ENCODE assay signal across 15 cellular contexts in genomic region chr4:55609393-55609821, GRCh38. TPM values are rescaled to one million over a fixed set of nuclear protein-coding genes. Genes with fewer than 3 reads are reported as not detected.
DNase-seq lines count a peak whose midpoint lies in the region; ATAC-seq and TF ChIP-seq lines count a peak whose summit lies in the region.
"Had no signal": no experiment of that assay in that cellular context is flagged by ENCODE, and none has a peak within 500 bp of the region (broad histone marks: within the 10 kb centered on the region; RNA-seq: fewer than 3 reads in every experiment).

No MANE protein-coding gene starts in this region.

- no peaks in the 10 kb centered on the region for H3K27me3 ChIP-seq in PC-9 (ENCODE audit: insufficient read depth, low read depth)
- H3K27me3 ChIP-seq: Peyer's patch had no signal

- TF ChIP-seq CTCF in PC-9 (conservative IDR thresholded peaks at IDR 0.05): no peak

- no TSS peak for BruUV-seq in PC-9 (replicated peaks; lab: Mats Ljungman, UMichigan)

- CTCF ChIA-PET in PC-9 (lab: Charles Lee): no interaction called here

- intact Hi-C loops in PC-9 (cut with micrococcal nuclease; ENCODE audit: unreplicated experiment) (loop anchor here (2.0 kb wide), 1 partner anchor 57 kb away; no protein-coding TSS in a partner anchor), left ventricle myocardium superior (cut with micrococcal nuclease) (no loop called here)

- no peaks in the 10 kb centered on the region for H3K9me3 ChIP-seq in PC-9 (ENCODE audit: insufficient read depth, low read depth)
- H3K9me3 ChIP-seq: Caco-2, Peyer's patch had no signal

- POLR2A ChIA-PET in PC-9 (lab: Charles Lee; ENCODE audit: unreplicated experiment): interaction anchor here (0.6 kb wide), 2 partner anchors 26 to 376 kb away, joined by 5 to 6 read pairs; no protein-coding TSS in a partner anchor

- H3K4me1 ChIP-seq in PC-9 (replicated peaks; ENCODE audit: insufficient read depth): peaks cover 14% of the 10 kb centered on the region
- H3K4me1 ChIP-seq: Caco-2, parathyroid adenoma, Peyer's patch had no signal

- DNase-seq in PC-9: peak; percentile 59 to 80
- DNase-seq in fibroblast of gingiva (ENCODE audit: low read depth): peak; percentile 49
- peak; percentile 46 for DNase-seq in stromal cell of bone marrow (ENCODE audit: low read depth)
- DNase-seq in SIG-M5 (lab: John Stamatoyannopoulos, UW): no peak
- no peak for DNase-seq in NCI-H345 treated with DMSO at 0.1 percent for 48 hours (lab: John Stamatoyannopoulos, UW; ENCODE audit: unreplicated experiment)
- no peak for DNase-seq in left ventricle myocardium superior
- DNase-seq: activated naive CD8-positive, alpha-beta T cell treated with anti-CD3 and anti-CD28 coated beads for 36 hours; Caco-2; H7; NCI-H2081 treated with DMSO at 0.1 percent for 48 hours; Peyer's patch; stimulated activated CD4-positive, alpha-beta T cell treated with anti-CD3 and anti-CD28 coated beads, Interleukin-4, amount 100 ng/mL, for 24 hours; T1000 had no signal

- no peaks in the 10 kb centered on the region for H3K79me2 ChIP-seq in PC-9 (ENCODE audit: low read depth)
- H3K79me2 ChIP-seq: parathyroid adenoma had no signal

- H3K27ac ChIP-seq in PC-9: peak overlapping the region; percentile 43
- H3K27ac ChIP-seq: parathyroid adenoma, Peyer's patch had no signal

- no peak overlapping the region for H3K4me3 ChIP-seq in PC-9
- H3K4me3 ChIP-seq: Peyer's patch had no signal

- H3K36me3 ChIP-seq in PC-9 (ENCODE audit: low read depth): no peaks in the 10 kb centered on the region
- H3K36me3 ChIP-seq: Peyer's patch had no signal

- no peak overlapping the region for H2AFZ ChIP-seq in PC-9
- H2AFZ ChIP-seq: parathyroid adenoma had no signal

- no peaks in the 10 kb centered on the region for H4K20me1 ChIP-seq in PC-9 (ENCODE audit: insufficient read depth)

- H3K9me2 ChIP-seq in PC-9 (ENCODE audit: insufficient read depth): no peaks in the 10 kb centered on the region

- peaks cover 13% of the 10 kb centered on the region; the same call in 1 of the 2 replicates for H3F3A ChIP-seq in PC-9 (ENCODE audit: insufficient read depth, low read depth)

- H3K4me2 ChIP-seq in PC-9: peak overlapping the region; percentile 45

- peak; percentile 49 for ATAC-seq in GM18511 (IDR thresholded peaks at IDR 0.05; ENCODE audit: unreplicated experiment)
- no peak for ATAC-seq in left ventricle myocardium superior

RNA-seq across cellular contexts. Expression of gene PDCL2, which starts 17.4 kb away (rescaled TPM):
- total RNA-seq in PC-9 (2021) (not detected in 2 replicates), left ventricle myocardium superior (not detected)
- total RNA-seq: activated naive CD8-positive, alpha-beta T cell treated with anti-CD3 and anti-CD28 coated beads for 36 hours; Caco-2; H7; Peyer's patch had no signal

RNA-seq across cellular contexts. Expression of gene NMU, which starts 26.7 kb away (rescaled TPM):
- 22.6 and 31.3 TPM in 2 replicates for total RNA-seq in PC-9 (2021)
- total RNA-seq in left ventricle myocardium superior: not detected
- total RNA-seq: Caco-2, Peyer's patch had no signal

Comparison
In these comparisons a context has a peak if more than half of its experiments do, and no peak if none do; other contexts are left out.
1. DNase-seq: peak in PC-9 (2 of 2), fibroblast of gingiva (single experiment) and stromal cell of bone marrow (single experiment); none in SIG-M5 (single experiment), NCI-H345 treated with DMSO at 0.1 percent for 48 hours (single experiment) and left ventricle myocardium superior (single experiment).
2. RNA of gene NMU, which starts 26.7 kb away (total RNA-seq): 22.6 to 31.3 TPM in PC-9; not detected in left ventricle myocardium superior (single experiment); every median in the first group is over 10 times any median in the second.